Comparison of ENCODE assay signal across 1 cellular context in the genomic region with DNA sequence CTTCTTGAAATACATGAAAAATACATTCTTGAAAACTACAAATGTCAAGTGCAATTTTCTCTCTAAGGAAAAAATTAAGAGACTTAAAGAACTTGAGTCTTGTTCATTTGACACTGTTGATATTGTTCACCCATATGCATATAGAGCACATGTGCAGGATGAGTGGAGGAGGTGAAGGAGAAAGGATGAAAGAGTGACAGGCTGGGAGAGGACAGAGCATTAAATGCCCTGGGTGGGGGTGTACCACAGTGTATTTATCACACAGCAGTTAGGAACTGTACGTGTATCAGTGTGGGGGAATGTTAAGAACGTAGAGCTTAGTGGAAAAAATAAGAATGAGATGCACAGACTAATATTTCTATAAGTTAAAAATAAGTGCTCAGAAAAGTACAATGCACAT.
TF ChIP-seq lines count a peak whose summit lies in the region.

No MANE protein-coding gene starts in this region.

TF ChIP-seq in GM12878, 131 proteins besides CTCF, POLR2A, EP300 and RAD21 (continued from another document):
- no peak for TF ChIP-seq ZZZ3 (IDR thresholded peaks at IDR 0.05; ENCODE audit: control insufficient read depth, insufficient read length, low read depth)
- TF ChIP-seq MEF2A (IDR thresholded peaks at IDR 0.05; ENCODE audit: insufficient read depth, low read depth, low read length) = no peak
- TF ChIP-seq, protein P1, sequence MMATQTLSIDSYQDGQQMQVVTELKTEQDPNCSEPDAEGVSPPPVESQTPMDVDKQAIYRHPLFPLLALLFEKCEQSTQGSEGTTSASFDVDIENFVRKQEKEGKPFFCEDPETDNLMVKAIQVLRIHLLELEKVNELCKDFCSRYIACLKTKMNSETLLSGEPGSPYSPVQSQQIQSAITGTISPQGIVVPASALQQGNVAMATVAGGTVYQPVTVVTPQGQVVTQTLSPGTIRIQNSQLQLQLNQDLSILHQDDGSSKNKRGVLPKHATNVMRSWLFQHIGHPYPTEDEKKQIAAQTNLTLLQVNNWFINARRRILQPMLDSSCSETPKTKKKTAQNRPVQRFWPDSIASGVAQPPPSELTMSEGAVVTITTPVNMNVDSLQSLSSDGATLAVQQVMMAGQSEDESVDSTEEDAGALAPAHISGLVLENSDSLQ (IDR thresholded peaks at IDR 0.05) = peak; percentile 10; the same call in 1 of the 2 replicates
